In the genomic region with DNA sequence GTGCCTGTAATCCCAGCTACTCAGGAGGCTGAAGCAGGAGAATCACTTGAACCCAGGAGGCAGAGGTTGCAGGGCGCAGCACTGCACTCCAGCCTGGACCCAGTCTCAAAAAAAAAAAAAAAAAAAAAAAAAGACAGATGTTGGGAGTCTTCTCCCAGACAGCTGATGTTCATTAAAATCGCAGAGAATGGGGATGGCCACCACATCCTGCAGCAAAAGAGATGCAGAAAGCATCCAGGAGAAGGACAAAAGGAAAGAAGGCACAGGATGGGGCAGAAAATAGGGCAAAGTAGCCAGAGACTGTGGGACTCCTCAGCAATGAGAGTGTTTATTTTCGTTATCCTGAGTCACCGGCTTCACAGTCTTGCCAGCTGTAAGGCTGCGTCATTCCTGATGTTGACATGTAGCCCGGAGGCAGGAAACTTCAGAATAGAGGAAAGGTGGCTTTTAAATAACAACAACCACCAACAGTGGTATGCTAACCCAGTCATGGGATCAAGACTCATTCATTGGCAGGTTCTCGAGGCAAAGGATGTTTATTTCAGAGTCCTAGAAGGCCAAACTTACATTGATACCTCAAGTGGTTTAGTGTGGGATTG, we compare ENCODE assay signal across 10 cellular contexts.
DNase-seq lines count a peak whose midpoint lies in the region; FAIRE-seq and TF ChIP-seq lines count a peak whose summit lies in the region.
"Had no signal": no experiment of that assay in that cellular context is flagged by ENCODE, and none has a peak within 500 bp of the region (broad histone marks: within the 10 kb centered on the region; RNA-seq: fewer than 3 reads in every experiment).

No MANE protein-coding gene starts in this region.

- H3K23ac ChIP-seq in mesendoderm (ENCODE audit: low read length): no peak overlapping the region

- H3K4me1 Mint-ChIP-seq in activated CD4-positive, alpha-beta T cell treated with anti-CD3 and anti-CD28 coated beads, Interleukin-2, amount 10 ng/mL, durations not matched to agents 24 days and 14 days: peaks cover 7% of the 10 kb centered on the region

- H4K8ac ChIP-seq in mesendoderm (ENCODE audit: low read depth, low read length): no peak overlapping the region

- no peak overlapping the region for H2AK5ac ChIP-seq in mesendoderm (ENCODE audit: low read length)

- no peak overlapping the region for H3K9ac ChIP-seq in mesendoderm (ENCODE audit: low read length)

- in situ Hi-C loops in ACHN (cut with HindIII; ENCODE audit: low pct_ligation_motif_present, low pct_unique_long_range_greater_than_20kb, low sequenced_read_pairs): no loop called here

- no peaks in the 10 kb centered on the region for H3K36me3 Mint-ChIP-seq in activated CD4-positive, alpha-beta T cell treated with anti-CD3 and anti-CD28 coated beads, Interleukin-2, amount 10 ng/mL, durations not matched to agents 24 days and 14 days (ENCODE audit: low read depth)

- H3K27ac Mint-ChIP-seq in activated CD4-positive, alpha-beta T cell treated with anti-CD3 and anti-CD28 coated beads, Interleukin-2, amount 10 ng/mL, durations not matched to agents 24 days and 14 days: no peak overlapping the region

- H3K27me3 Mint-ChIP-seq in activated CD4-positive, alpha-beta T cell treated with anti-CD3 and anti-CD28 coated beads, Interleukin-2, amount 10 ng/mL, durations not matched to agents 24 days and 14 days: peaks cover 22% of the 10 kb centered on the region

- H2BK120ac ChIP-seq in mesendoderm (ENCODE audit: low read depth, low read length): no peak overlapping the region

- no peak overlapping the region for H2BK15ac ChIP-seq in mesendoderm (replicated peaks; ENCODE audit: low read depth)

- no peak for TF ChIP-seq CTCF in D721Med (IDR thresholded peaks at IDR 0.05; ENCODE audit: insufficient read depth, missing control alignments)

- H3K18ac ChIP-seq in mesendoderm (ENCODE audit: low read length): no peak overlapping the region

- no peaks in the 10 kb centered on the region for H3K79me1 ChIP-seq in mesendoderm (ENCODE audit: low read length)

- H3K27me3 ChIP-seq in mesendoderm (ENCODE audit: insufficient read depth, low read length, poor library complexity): no peaks in the 10 kb centered on the region

- H3K4me2 ChIP-seq in mesendoderm (ENCODE audit: low read length): no peak overlapping the region

- H3K79me2 ChIP-seq in mesendoderm (ENCODE audit: control insufficient read depth, insufficient read depth, low read length): no peaks in the 10 kb centered on the region

- no peaks in the 10 kb centered on the region for H3K36me3 ChIP-seq in mesendoderm (ENCODE audit: control insufficient read depth, insufficient read depth, low read length)

- H3K4me1 ChIP-seq in mesendoderm (ENCODE audit: control insufficient read depth, low read depth, low read length): no peaks in the 10 kb centered on the region

- H3K9me3 Mint-ChIP-seq in activated CD4-positive, alpha-beta T cell treated with anti-CD3 and anti-CD28 coated beads, Interleukin-2, amount 10 ng/mL, durations not matched to agents 24 days and 14 days: no peaks in the 10 kb centered on the region

- H3K4me3 ChIP-seq in mesendoderm (ENCODE audit: low read length): no peak overlapping the region

- FAIRE-seq in D721Med (lab: Jason Lieb, UNC): no peak

- no peak overlapping the region for H3K4me3 Mint-ChIP-seq in activated CD4-positive, alpha-beta T cell treated with anti-CD3 and anti-CD28 coated beads, Interleukin-2, amount 10 ng/mL, durations not matched to agents 24 days and 14 days
- H3K4me3 Mint-ChIP-seq: T-helper 1 cell treated with Interleukin-12 subunit alpha and Interleukin-12 subunit beta and Interleukin-4 antibody, amounts not matched to agents 30 μg/mL and 1 μg/mL, for 36 hours had no signal

- intact Hi-C loops in activated CD4-positive, alpha-beta T cell treated with anti-CD3 and anti-CD28 coated beads, Interleukin-2, amount 10 ng/mL, durations not matched to agents 24 days and 14 days (cut with micrococcal nuclease): no loop called here

- no peak overlapping the region for H2BK5ac ChIP-seq in mesendoderm (ENCODE audit: low read length)

- H4K5ac ChIP-seq in mesendoderm (ENCODE audit: low read length): no peak overlapping the region

- WGBS in mesendoderm (ENCODE audit: extremely low coverage, insufficient coverage, low lambda C conversion rate): no CpG with 5 or more reads among the region's 7 CpGs

- H3K27ac ChIP-seq in epithelial cell of prostate (peak overlapping the region; percentile 55), mesendoderm (ENCODE audit: low read depth, low read length) (peak overlapping the region; percentile 1)
- H3K27ac ChIP-seq: C4-2B had no signal

- no peak overlapping the region for H3K4ac ChIP-seq in mesendoderm (ENCODE audit: low read depth, low read length)

- no peak overlapping the region for H3K56ac ChIP-seq in mesendoderm (ENCODE audit: low read length)

- DNase-seq in ACHN: peak; percentile 64
- DNase-seq in NCI-H460 (ENCODE audit: extremely low read depth, low read depth): peak; percentile 95
- peak; percentile 99 for DNase-seq in epithelial cell of prostate (ENCODE audit: low read depth, low spot score)
- peak; percentile 94 for DNase-seq in mesendoderm
- no peak for DNase-seq in NCI-H446 treated with DMSO at 0.1 percent for 48 hours (lab: John Stamatoyannopoulos, UW)
- no peak for DNase-seq in NCI-H1105 (lab: John Stamatoyannopoulos, UW)
- no peak for DNase-seq in activated CD4-positive, alpha-beta T cell treated with anti-CD3 and anti-CD28 coated beads, Interleukin-2, amount 10 ng/mL, durations not matched to agents 24 days and 14 days
- DNase-seq in D721Med (ENCODE audit: insufficient read length, low spot score): no peak

Comparison
In these comparisons a context has a peak if more than half of its experiments do, and no peak if none do; other contexts are left out.
1. DNase-seq: peak in ACHN (single experiment), NCI-H460 (single experiment), epithelial cell of prostate (single experiment) and mesendoderm (single experiment); none in NCI-H446 treated with DMSO at 0.1 percent for 48 hours (single experiment), NCI-H1105 (single experiment), activated CD4-positive, alpha-beta T cell treated with anti-CD3 and anti-CD28 coated beads, Interleukin-2, amount 10 ng/mL, durations not matched to agents 24 days and 14 days (single experiment) and D721Med (single experiment).